In genomic region chr5:92641031-92641962, GRCh38 we compare ENCODE assay signal across 1 cellular context.
TF ChIP-seq lines count a peak whose summit lies in the region.

No MANE protein-coding gene starts in this region.

TF ChIP-seq in HEK293, 187 proteins besides CTCF, POLR2A, EP300 and RAD21 (continued from another document):
- TF ChIP-seq, protein P1, sequence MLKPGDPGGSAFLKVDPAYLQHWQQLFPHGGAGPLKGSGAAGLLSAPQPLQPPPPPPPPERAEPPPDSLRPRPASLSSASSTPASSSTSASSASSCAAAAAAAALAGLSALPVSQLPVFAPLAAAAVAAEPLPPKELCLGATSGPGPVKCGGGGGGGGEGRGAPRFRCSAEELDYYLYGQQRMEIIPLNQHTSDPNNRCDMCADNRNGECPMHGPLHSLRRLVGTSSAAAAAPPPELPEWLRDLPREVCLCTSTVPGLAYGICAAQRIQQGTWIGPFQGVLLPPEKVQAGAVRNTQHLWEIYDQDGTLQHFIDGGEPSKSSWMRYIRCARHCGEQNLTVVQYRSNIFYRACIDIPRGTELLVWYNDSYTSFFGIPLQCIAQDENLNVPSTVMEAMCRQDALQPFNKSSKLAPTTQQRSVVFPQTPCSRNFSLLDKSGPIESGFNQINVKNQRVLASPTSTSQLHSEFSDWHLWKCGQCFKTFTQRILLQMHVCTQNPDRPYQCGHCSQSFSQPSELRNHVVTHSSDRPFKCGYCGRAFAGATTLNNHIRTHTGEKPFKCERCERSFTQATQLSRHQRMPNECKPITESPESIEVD (tag by site-specific recombination; IDR thresholded peaks at IDR 0.05): peak; percentile 100
- TF ChIP-seq ZNF610 (tag by site-specific recombination; IDR thresholded peaks at IDR 0.05; ENCODE audit: borderline replicate concordance) (0 out of 2 replicates have a peak, but pooled peaks have one; percentile 20), ZNF221 (tag by site-specific recombination; IDR thresholded peaks at IDR 0.05; ENCODE audit: borderline replicate concordance) (no peak), RBAK (tag by site-specific recombination; IDR thresholded peaks at IDR 0.05) (no peak), YY2 (tag by site-specific recombination; IDR thresholded peaks at IDR 0.05) (no peak), ZSCAN4 (tag by site-specific recombination; IDR thresholded peaks at IDR 0.05) (peak; percentile 35; the same call in 1 of the 2 replicates), ZNF623 (tag by site-specific recombination; IDR thresholded peaks at IDR 0.05) (no peak), ZBTB48 (tag by site-specific recombination; IDR thresholded peaks at IDR 0.05) (no peak), SALL2 (tag by site-specific recombination; IDR thresholded peaks at IDR 0.05; ENCODE audit: borderline replicate concordance) (no peak)
